8 cellular contexts compared by ENCODE assay signal in genomic region chr19:39435499-39436349, GRCh38. TPM values are rescaled to one million over a fixed set of nuclear protein-coding genes. Genes with fewer than 3 reads are reported as not detected.
DNase-seq lines count a peak whose midpoint lies in the region; ATAC-seq, FAIRE-seq and TF ChIP-seq lines count a peak whose summit lies in the region.

Gene RPS16, minus strand, starts transcription at chr19:39435949. Its CDS starts 54 bp downstream, at chr19:39435895.

- WGBS in transverse colon (ENCODE audit: low coverage in 1 of 2), 2 donors: 0 to 1% methylated on average over 13 to 54 of the region's 61 CpGs

- CTCF ChIA-PET in T-cell (lab: Charles Lee): interaction anchor here in 1 of 2 donors (0.8 to 1.8 kb wide), 15 partner anchors 9 to 666 kb away, joined by 3 to 12 read pairs (median 3); partner anchors contain the start of genes PLEKHG2, PSMC4, SAMD4B and SUPT5H

- no peaks in the 10 kb centered on the region for H3K9me3 Mint-ChIP-seq in T-cell

- ATAC-seq in HG02840 (IDR thresholded peaks at IDR 0.05; ENCODE audit: low FRiP score, unreplicated experiment) (peak; percentile 81), T-cell (replicated peaks in 1 of 4) (peak; percentile 95 to 97 (median 96))

- H3K4me1 Mint-ChIP-seq in T-cell: peaks cover 43 to 54% (median 50%) of the 10 kb centered on the region in 3 donors

- intact Hi-C loops in transverse colon (cut with DNase I; ENCODE audit: low total_unique reads): no loop called here

- POLR2A ChIA-PET in T-cell (lab: Charles Lee): interaction anchor here (0.5 to 1.7 kb wide), 24 partner anchors 9 to 1658 kb away, joined by 3 to 57 read pairs (median 4); partner anchors contain the start of genes MED29 (in 2 of the 2), PAF1 (in 2 of the 2), SUPT5H (in 2 of the 2) and FAM98C (in 1 of the 2)

- no peaks in the 10 kb centered on the region for H3K27me3 Mint-ChIP-seq in T-cell

- peak within 1 kb of the TSS; percentile 95 for H3K27ac ChIP-seq in cardiac muscle cell
- H3K27ac ChIP-seq in transverse colon: peak within 1 kb of the TSS; percentile 90 to 97 (median 92)

- TF ChIP-seq CTCF in cardiac muscle cell (IDR thresholded peaks at IDR 0.05; ENCODE audit: low read depth, low read length): no peak
- no peak for TF ChIP-seq CTCF in transverse colon (IDR thresholded peaks at IDR 0.05)

- DNase-seq in GM12891 (ENCODE audit: insufficient read length, low spot score): peak; percentile 88
- peak; percentile 99 for DNase-seq in NCI-H146 (lab: John Stamatoyannopoulos, UW)
- peak; percentile 97 to 99 (median 98) for DNase-seq in T-cell
- peak; percentile 100 for DNase-seq in adipocyte (ENCODE audit: low read depth)
- peak; percentile 99 to 100 for DNase-seq in cardiac muscle cell (ENCODE audit: low read depth in 1 of 2, low spot score in 1 of 2)
- DNase-seq in pons (ENCODE audit: low spot score): peak; percentile 97
- DNase-seq in transverse colon: peak; percentile 99

- peak within 1 kb of the TSS; percentile 98 for H3K9ac ChIP-seq in adipocyte (ENCODE audit: low read length)

- peak within 1 kb of the TSS; percentile 96 for H3K4me3 ChIP-seq in adipocyte (ENCODE audit: low read length)
- peak within 1 kb of the TSS; percentile 99 for H3K4me3 ChIP-seq in cardiac muscle cell
- H3K4me3 ChIP-seq in transverse colon: peak within 1 kb of the TSS; percentile 87 to 99 (median 90)

- H3K9me3 ChIP-seq in adipocyte (ENCODE audit: control insufficient read depth, low read length): no peaks in the 10 kb centered on the region
- no peaks in the 10 kb centered on the region for H3K9me3 ChIP-seq in cardiac muscle cell (ENCODE audit: low read depth)
- H3K9me3 ChIP-seq in transverse colon: no peaks in the 10 kb centered on the region

- peak within 1 kb of the TSS; percentile 98 to 99 (median 99) for H3K4me3 Mint-ChIP-seq in T-cell

- H3K4me1 ChIP-seq in adipocyte (ENCODE audit: control insufficient read depth, insufficient read depth, low read length) (peaks cover 20% of the 10 kb centered on the region), cardiac muscle cell (ENCODE audit: low read depth) (peaks cover 9% of the 10 kb centered on the region), transverse colon (peaks cover 20 to 38% (median 31%) of the 10 kb centered on the region in 4 donors)

- FAIRE-seq in GM12891 (lab: Jason Lieb, UNC): peak; percentile 86

- TF ChIP-seq POLR2A in GM12891 (IDR thresholded peaks at IDR 0.05; ENCODE audit: low read depth, low read length): peak; percentile 99
- peak; percentile 99 for TF ChIP-seq POLR2A in transverse colon (IDR thresholded peaks at IDR 0.05)

- no peak for TF ChIP-seq EP300 in transverse colon (IDR thresholded peaks at IDR 0.05; ENCODE audit: low read depth)

- no peaks in the 10 kb centered on the region for H3K27me3 ChIP-seq in adipocyte (replicated peaks; ENCODE audit: control insufficient read depth, insufficient read depth, low read length)
- no peaks in the 10 kb centered on the region for H3K27me3 ChIP-seq in cardiac muscle cell
- H3K27me3 ChIP-seq in transverse colon: no peaks in the 10 kb centered on the region

- in situ Hi-C loops in transverse colon (cut with MboI; ENCODE audit: low pct_ligation_motif_present in 1 of 4, low pct_unique_long_range_greater_than_20kb in 1 of 4, low sequenced_read_pairs in 3 of 4): loop anchor here in 1 of 4 donors (25.0 kb wide), 1 partner anchor 102 kb away; the partner anchor contains the start of genes EID2 and EID2B

- H3K36me3 ChIP-seq in adipocyte (ENCODE audit: control insufficient read depth, insufficient read depth, low read length, severe bottlenecking) (peaks cover 31% of the 10 kb centered on the region), cardiac muscle cell (peaks cover 17% of the 10 kb centered on the region), transverse colon (peaks cover 0 to 26% (median 10%) of the 10 kb centered on the region in 4 donors)

- H3K27ac Mint-ChIP-seq in T-cell: peak within 1 kb of the TSS; percentile 98 to 100

- H3K36me3 Mint-ChIP-seq in T-cell: peaks cover 22% of the 10 kb centered on the region

TF ChIP-seq in GM12891, 5 proteins besides CTCF, POLR2A, EP300 and RAD21:
- peak; percentile 99 for TF ChIP-seq TAF1 (IDR thresholded peaks at IDR 0.05; ENCODE audit: low read depth, low read length)
- TF ChIP-seq PAX5 (IDR thresholded peaks at IDR 0.05; ENCODE audit: insufficient read depth, low read length, severe bottlenecking): peak; percentile 58
- TF ChIP-seq POU2F2 (IDR thresholded peaks at IDR 0.05; ENCODE audit: low read depth, low read length): peak; percentile 91
- TF ChIP-seq POLR2AphosphoS5 (IDR thresholded peaks at IDR 0.05; ENCODE audit: low read depth, low read length): peak; percentile 100
- peak; percentile 59 for TF ChIP-seq SPI1 (IDR thresholded peaks at IDR 0.05; ENCODE audit: low read depth, low read length)
TF ChIP-seq in GM12891: peak in this region for 5.

RNA-seq across cellular contexts. Expression of gene RPS16, which starts in this region (rescaled TPM):
- 5,893 TPM for polyA plus RNA-seq in GM12891 (2012; ENCODE audit: low read depth, missing spikeins)
- total RNA-seq in T-cell: 1,000 to 10,000 TPM; 3,669 to 4,521 (median 4,268) TPM
- total RNA-seq in cardiac muscle cell: 369 and 374 TPM in 2 replicates
- polyA plus RNA-seq in cardiac muscle cell: 508 and 542 TPM in 2 replicates
- 1,000 to 10,000 TPM in 3 of 4 donors, 100 to 1,000 TPM in 1; 718 to 1,665 (median 1,335) TPM for total RNA-seq in transverse colon

Comparison
In these comparisons a context has a peak if more than half of its experiments do, and no peak if none do; other contexts are left out.
1. Peak in every context shown above with its lines: DNase-seq, ATAC-seq, H3K4me3 ChIP-seq and H3K27ac ChIP-seq.